ENCODE assay signal across 16 cellular contexts in genomic region chr7:43653891-43654504, GRCh38.
DNase-seq lines count a peak whose midpoint lies in the region; ATAC-seq and TF ChIP-seq lines count a peak whose summit lies in the region.
"Had no signal": no experiment of that assay in that cellular context is flagged by ENCODE, and none has a peak within 500 bp of the region (broad histone marks: within the 10 kb centered on the region; RNA-seq: fewer than 3 reads in every experiment).

No MANE protein-coding gene starts in this region.

- H3K14ac ChIP-seq in IMR-90 (replicated peaks; ENCODE audit: low read depth, low read length), result 0 out of 2 replicates have a peak overlapping the region, but pooled peaks have one; percentile 10

- POLR2A ChIA-PET in CD8-positive, alpha-beta memory T cell (lab: Charles Lee), result interaction anchor here (1.1 kb wide), 1 partner anchor 71 kb away, joined by 4 read pairs; the partner anchor contains the start of gene STK17A
- POLR2A ChIA-PET in IMR-90 (lab: Charles Lee; ENCODE audit: unreplicated experiment), result interaction anchor here (0.7 kb wide), 1 partner anchor 16 kb away, joined by 6 read pairs; no protein-coding TSS in a partner anchor
- POLR2A ChIA-PET in naive thymus-derived CD8-positive, alpha-beta T cell (lab: Charles Lee), result interaction anchor here (0.9 to 16.9 kb wide), 3 partner anchors 23 to 63 kb away, joined by 3 to 306 read pairs (median 3); no protein-coding TSS in a partner anchor

- ATAC-seq in IMR-90 (ENCODE audit: low read depth), result no peak
- no peak for ATAC-seq in naive thymus-derived CD8-positive, alpha-beta T cell

- H3K4me3 ChIP-seq in CD8-positive, alpha-beta memory T cell (ENCODE audit: low read length), result no peak overlapping the region
- no peak overlapping the region for H3K4me3 ChIP-seq in IMR-90 (ENCODE audit: insufficient read depth, low read depth, low read length)
- H3K4me3 ChIP-seq in tibial nerve, result no peak overlapping the region
- H3K4me3 ChIP-seq in lower leg skin (ENCODE audit: low read depth, poor library complexity, severe bottlenecking), result no peak overlapping the region
- H3K4me3 ChIP-seq: stomach had no signal

- peak overlapping the region; percentile 62; the same call in 1 of the 2 replicates for H3K18ac ChIP-seq in IMR-90 (ENCODE audit: low read depth, low read length)

- H3K27me3 Mint-ChIP-seq in CD8-positive, alpha-beta memory T cell, result no peaks in the 10 kb centered on the region
- no peaks in the 10 kb centered on the region for H3K27me3 Mint-ChIP-seq in activated naive CD8-positive, alpha-beta T cell
- no peaks in the 10 kb centered on the region for H3K27me3 Mint-ChIP-seq in naive thymus-derived CD8-positive, alpha-beta T cell

- BruUV-seq in IMR-90 (replicated peaks; lab: Mats Ljungman, UMichigan), result no TSS peak

- peak overlapping the region; percentile 33; the same call in 1 of the 2 replicates for H2BK20ac ChIP-seq in IMR-90 (ENCODE audit: low read depth, low read length)

- H2AK9ac ChIP-seq in IMR-90 (replicated peaks; ENCODE audit: low read depth, low read length, poor library complexity), result no peak overlapping the region

- H3K23ac ChIP-seq in IMR-90 (ENCODE audit: low read depth, low read length), result peak overlapping the region; percentile 40; the same call in 1 of the 2 replicates

- H4K20me1 ChIP-seq in IMR-90 (ENCODE audit: insufficient read depth, low read length), result no peaks in the 10 kb centered on the region

- no peaks in the 10 kb centered on the region for H3K9me3 Mint-ChIP-seq in CD8-positive, alpha-beta memory T cell
- H3K9me3 Mint-ChIP-seq in activated naive CD8-positive, alpha-beta T cell (ENCODE audit: low read depth), result no peaks in the 10 kb centered on the region
- H3K9me3 Mint-ChIP-seq in naive thymus-derived CD8-positive, alpha-beta T cell, result peaks cover 0 to 12% (median 0%) of the 10 kb centered on the region in 9 donors

- H3K4me1 Mint-ChIP-seq in CD8-positive, alpha-beta memory T cell, result peaks cover 70 to 90% (median 90%) of the 10 kb centered on the region in 3 donors
- peaks cover 84% of the 10 kb centered on the region for H3K4me1 Mint-ChIP-seq in activated naive CD8-positive, alpha-beta T cell (ENCODE audit: low read depth)
- peaks cover 37 to 75% (median 67%) of the 10 kb centered on the region in 4 donors for H3K4me1 Mint-ChIP-seq in naive thymus-derived CD8-positive, alpha-beta T cell

- H2AK5ac ChIP-seq in IMR-90 (ENCODE audit: low read depth, low read length), result peak overlapping the region; percentile 10

- peak overlapping the region; percentile 39 to 83 (median 66) for H3K27ac Mint-ChIP-seq in CD8-positive, alpha-beta memory T cell
- H3K27ac Mint-ChIP-seq in activated naive CD8-positive, alpha-beta T cell, result peak overlapping the region; percentile 76
- H3K27ac Mint-ChIP-seq in naive thymus-derived CD8-positive, alpha-beta T cell, result peak overlapping the region in 9 of 10 donors; percentile 60 to 100 (median 80)

- H3K36me3 Mint-ChIP-seq in CD8-positive, alpha-beta memory T cell, result peaks cover 15 to 21% (median 16%) of the 10 kb centered on the region in 3 donors
- H3K36me3 Mint-ChIP-seq in activated naive CD8-positive, alpha-beta T cell, result peaks cover 34% of the 10 kb centered on the region
- peaks cover 10 to 17% (median 10%) of the 10 kb centered on the region in 3 donors for H3K36me3 Mint-ChIP-seq in naive thymus-derived CD8-positive, alpha-beta T cell

- H3K4me2 ChIP-seq in IMR-90 (ENCODE audit: low read depth, low read length), result no peak overlapping the region

- H4K5ac ChIP-seq in IMR-90 (ENCODE audit: low read depth, low read length), result peak overlapping the region; percentile 65

- H3K79me1 ChIP-seq in IMR-90 (ENCODE audit: low read depth in 1 of 2, low read length in 2 of 2), result peaks cover 35 to 70% of the 10 kb centered on the region in 2 experiments

- H3K27ac ChIP-seq in CD8-positive, alpha-beta memory T cell (ENCODE audit: low read depth, low read length), result no peak overlapping the region
- no peak overlapping the region; the same call in 1 of the 2 replicates for H3K27ac ChIP-seq in IMR-90 (ENCODE audit: insufficient read depth, low read length)
- H3K27ac ChIP-seq in tibial nerve, result peak overlapping the region in 2 of 4 donors; percentile 8 to 17
- H3K27ac ChIP-seq: C4-2B, stomach had no signal

- H3K4ac ChIP-seq in IMR-90 (ENCODE audit: low read depth, low read length), result peak overlapping the region; percentile 71

- intact Hi-C loops in IMR-90 (cut with micrococcal nuclease) (no loop called here), lower leg skin (cut with DNase I; ENCODE audit: low total_unique reads) (no loop called here)

- peak overlapping the region; percentile 67 for H2BK15ac ChIP-seq in IMR-90 (ENCODE audit: low read depth, low read length)

- TF ChIP-seq EP300 in tibial nerve (IDR thresholded peaks at IDR 0.05), result no peak

- H2AFZ ChIP-seq in IMR-90 (replicated peaks; ENCODE audit: low read length, poor library complexity), result no peak overlapping the region

- no peaks in the 10 kb centered on the region for H3K36me3 ChIP-seq in CD8-positive, alpha-beta memory T cell (ENCODE audit: insufficient read depth, low read length)
- H3K36me3 ChIP-seq in IMR-90 (ENCODE audit: control insufficient read depth, insufficient read depth, low read length) (peaks cover 2% of the 10 kb centered on the region; the same call in 1 of the 2 replicates), tibial nerve (peaks cover 0 to 4% (median 0%) of the 10 kb centered on the region in 3 donors)
- H3K36me3 ChIP-seq: stomach had no signal

- peak overlapping the region; percentile 26 to 51 for H4K8ac ChIP-seq in IMR-90 (ENCODE audit: low read depth in 2 of 2, low read length in 2 of 2)

- CTCF ChIA-PET in CD8-positive, alpha-beta memory T cell (lab: Charles Lee), result interaction anchor here (1.3 to 1.6 kb wide), 2 partner anchors 46 to 71 kb away, joined by 5 to 6 read pairs; partner anchors contain the start of gene STK17A
- CTCF ChIA-PET in IMR-90 (lab: Yijun Ruan, JAX), result interaction anchor here (0.6 kb wide), 1 partner anchor 17 kb away, joined by 4 read pairs; no protein-coding TSS in a partner anchor

- dilution Hi-C loops in IMR-90 (cut with HindIII; ENCODE audit: low sequenced_read_pairs, unreplicated experiment), result no loop called here

- H3K9ac ChIP-seq in IMR-90 (ENCODE audit: low read depth, low read length), result no peak overlapping the region

- H3K4me3 Mint-ChIP-seq in CD8-positive, alpha-beta memory T cell, result peak overlapping the region in 6 of 7 donors; percentile 12 to 89 (median 28)
- peak overlapping the region; percentile 27 for H3K4me3 Mint-ChIP-seq in activated naive CD8-positive, alpha-beta T cell
- peak overlapping the region; percentile 12 to 67 (median 48) for H3K4me3 Mint-ChIP-seq in naive thymus-derived CD8-positive, alpha-beta T cell

- H3K4me1 ChIP-seq in CD8-positive, alpha-beta memory T cell (ENCODE audit: insufficient read depth, low read length), result peaks cover 63% of the 10 kb centered on the region
- peaks cover 27% of the 10 kb centered on the region for H3K4me1 ChIP-seq in IMR-90 (ENCODE audit: control insufficient read depth, insufficient read depth, low read length)
- peaks cover 0 to 45% (median 35%) of the 10 kb centered on the region in 4 donors for H3K4me1 ChIP-seq in tibial nerve

- peak overlapping the region; percentile 58 for H2BK120ac ChIP-seq in IMR-90 (ENCODE audit: low read depth, low read length)

- H3K27me3 ChIP-seq in CD8-positive, alpha-beta memory T cell (ENCODE audit: insufficient read depth, low read length, poor library complexity, severe bottlenecking), result no peaks in the 10 kb centered on the region
- no peaks in the 10 kb centered on the region for H3K27me3 ChIP-seq in IMR-90 (ENCODE audit: control insufficient read depth, insufficient read depth, low read length)
- no peaks in the 10 kb centered on the region for H3K27me3 ChIP-seq in tibial nerve
- H3K27me3 ChIP-seq: stomach had no signal

- H3K9me3 ChIP-seq in CD8-positive, alpha-beta memory T cell (ENCODE audit: low read length), result no peaks in the 10 kb centered on the region
- H3K9me3 ChIP-seq in IMR-90 (ENCODE audit: control insufficient read depth, insufficient read depth, low read length) (no peaks in the 10 kb centered on the region), tibial nerve (no peaks in the 10 kb centered on the region)
- H3K9me3 ChIP-seq: stomach had no signal

- H3K9me1 ChIP-seq in IMR-90 (ENCODE audit: insufficient read depth, low read length), result peaks cover 26% of the 10 kb centered on the region

- no CpG with 5 or more reads among the region's 4 CpGs for WGBS in IMR-90 (ENCODE audit: extremely low coverage in 2 of 2, insufficient read length in 1 of 2), 2 experiments
- 78 to 82% methylated on average over 4 of the region's 4 CpGs for WGBS in tibial nerve, 2 donors
- 82 to 89% methylated on average over 4 of the region's 4 CpGs for WGBS in lower leg skin, 2 donors

- in situ Hi-C loops in IMR-90 (cut with MboI; ENCODE audit: low sequenced_read_pairs), result no loop called here

- peak overlapping the region; percentile 10 for H2BK5ac ChIP-seq in IMR-90 (ENCODE audit: low read depth, low read length, poor library complexity, severe bottlenecking)

- TF ChIP-seq CTCF in IMR-90 (conservative IDR thresholded peaks at IDR 0.05; ENCODE audit: low read depth, low read length) (no peak), tibial nerve (IDR thresholded peaks at IDR 0.05) (no peak), lower leg skin (IDR thresholded peaks at IDR 0.05) (no peak)

- TF ChIP-seq POLR2A in IMR-90 (IDR thresholded peaks at IDR 0.05; ENCODE audit: low read depth, low read length) (no peak), tibial nerve (IDR thresholded peaks at IDR 0.05) (no peak), lower leg skin (IDR thresholded peaks at IDR 0.05) (no peak)

- DNase-seq in CD8-positive, alpha-beta memory T cell, result no peak
- DNase-seq in IMR-90 (no peak), tibial nerve (ENCODE audit: low spot score in 2 of 2) (no peak), lower leg skin (ENCODE audit: low spot score in 2 of 2) (no peak)
- DNase-seq in naive thymus-derived CD8-positive, alpha-beta T cell, result no peak
- DNase-seq in stimulated activated CD8-positive, alpha-beta memory T cell treated with anti-CD3 and anti-CD28 coated beads, Interleukin-4, amount 100 ng/mL, for 48 hours, result no peak
- DNase-seq: activated effector memory CD4-positive, alpha-beta T cell treated with anti-CD3 and anti-CD28 coated beads, Interleukin-2, amount 50 U/mL, for 16 hours; central memory CD4-positive, alpha-beta T cell; GDM1; head of caudate nucleus; NCI-H82; SIG-M5; stimulated activated CD4-positive, alpha-beta T cell treated with anti-CD3 and anti-CD28 coated beads, Interleukin-4, amount 100 ng/mL, for 24 hours; stomach had no signal

- H4K91ac ChIP-seq in IMR-90 (ENCODE audit: insufficient read depth, low read depth, low read length), result peak overlapping the region; percentile 29; the same call in 1 of the 2 replicates

- TF ChIP-seq RAD21 in IMR-90 (IDR thresholded peaks at IDR 0.05; ENCODE audit: low read length), result no peak

- H3K56ac ChIP-seq in IMR-90 (ENCODE audit: extremely low read depth, insufficient read depth, low read length), result no peak overlapping the region

TF ChIP-seq in IMR-90, 13 proteins besides CTCF, POLR2A, EP300 and RAD21 (continues in another document):
- TF ChIP-seq BHLHE40 (IDR thresholded peaks at IDR 0.05; ENCODE audit: low read depth, low read length) (no peak), RFX5 (IDR thresholded peaks at IDR 0.05; ENCODE audit: low read depth, low read length) (no peak), MAFK (IDR thresholded peaks at IDR 0.05; ENCODE audit: low read depth, low read length) (no peak), CHD1 (IDR thresholded peaks at IDR 0.05; ENCODE audit: low read depth, low read length) (no peak)
